ENCODE assay signal across 14 cellular contexts in genomic region chr11:63532150-63532549, GRCh38. TPM values are rescaled to one million over a fixed set of nuclear protein-coding genes. Genes with fewer than 3 reads are reported as not detected.
DNase-seq lines count a peak whose midpoint lies in the region; ATAC-seq and TF ChIP-seq lines count a peak whose summit lies in the region.
"Had no signal": no experiment of that assay in that cellular context is flagged by ENCODE, and none has a peak within 500 bp of the region (broad histone marks: within the 10 kb centered on the region; RNA-seq: fewer than 3 reads in every experiment).

No MANE protein-coding gene starts in this region.

- peak overlapping the region; percentile 92 to 95 for H3K27ac ChIP-seq in breast epithelium
- H3K27ac ChIP-seq: cardiac muscle cell, heart left ventricle, WERI-Rb-1 had no signal

- H3K36me3 Mint-ChIP-seq in MCF 10A (ENCODE audit: insufficient read depth, unreplicated experiment), result no peaks in the 10 kb centered on the region
- peaks cover 1% of the 10 kb centered on the region for H3K36me3 Mint-ChIP-seq in activated naive CD8-positive, alpha-beta T cell treated with anti-CD3 and anti-CD28 coated beads for 36 hours
- H3K36me3 Mint-ChIP-seq in memory B cell, result no peaks in the 10 kb centered on the region

- POLR2A ChIA-PET in MCF 10A (lab: Yijun Ruan, JAX), result interaction anchor here (0.7 kb wide), 2 partner anchors 272 to 554 kb away, joined by 4 to 5 read pairs; no protein-coding TSS in a partner anchor

- TF ChIP-seq CTCF in breast epithelium (IDR thresholded peaks at IDR 0.05) (no peak), MCF 10A (IDR thresholded peaks at IDR 0.05; ENCODE audit: unreplicated experiment) (no peak)

- H3K9me3 Mint-ChIP-seq in MCF 10A (ENCODE audit: unreplicated experiment) (no peaks in the 10 kb centered on the region), memory B cell (no peaks in the 10 kb centered on the region)
- peaks cover 1% of the 10 kb centered on the region for H3K9me3 Mint-ChIP-seq in activated naive CD8-positive, alpha-beta T cell treated with anti-CD3 and anti-CD28 coated beads for 36 hours

- no peak for ATAC-seq in memory B cell (ENCODE audit: low read depth)

- DNase-seq in breast epithelium (ENCODE audit: low spot score in 2 of 2) (no peak), MCF 10A (ENCODE audit: unreplicated experiment) (no peak), memory B cell (ENCODE audit: low spot score in 2 of 2) (no peak), AML-193 (lab: John Stamatoyannopoulos, UW) (no peak), OCI-M2 (lab: John Stamatoyannopoulos, UW; ENCODE audit: unreplicated experiment) (no peak), NCI-H1694 treated with DMSO at 0.1 percent for 48 hours (lab: John Stamatoyannopoulos, UW) (no peak)
- no peak for DNase-seq in activated naive CD8-positive, alpha-beta T cell treated with anti-CD3 and anti-CD28 coated beads for 36 hours
- DNase-seq in activated effector memory CD4-positive, alpha-beta T cell treated with Interleukin-2 at 50 U/mL for 16 hours, result no peak
- DNase-seq: erythroblast, heart left ventricle, posterior cingulate gyrus had no signal

- H3K4me3 ChIP-seq in breast epithelium, result no peak overlapping the region
- H3K4me3 ChIP-seq: cardiac muscle cell, heart left ventricle, lung had no signal

- peaks cover 22 to 42% of the 10 kb centered on the region in 2 donors for H3K4me1 ChIP-seq in breast epithelium

- TF ChIP-seq POLR2A in breast epithelium (IDR thresholded peaks at IDR 0.05), result no peak

- H3K36me3 ChIP-seq in breast epithelium, result no peaks in the 10 kb centered on the region
- H3K36me3 ChIP-seq: cardiac muscle cell, heart left ventricle, WERI-Rb-1 had no signal

- H3K27ac Mint-ChIP-seq in MCF 10A (ENCODE audit: low read depth, unreplicated experiment) (no peak overlapping the region), memory B cell (peak overlapping the region; percentile 43)
- peak overlapping the region; percentile 14 for H3K27ac Mint-ChIP-seq in activated naive CD8-positive, alpha-beta T cell treated with anti-CD3 and anti-CD28 coated beads for 36 hours

- H3K27me3 Mint-ChIP-seq in MCF 10A (ENCODE audit: insufficient read depth, unreplicated experiment) (no peaks in the 10 kb centered on the region), memory B cell (no peaks in the 10 kb centered on the region)
- H3K27me3 Mint-ChIP-seq in activated naive CD8-positive, alpha-beta T cell treated with anti-CD3 and anti-CD28 coated beads for 36 hours, result no peaks in the 10 kb centered on the region

- intact Hi-C loops in breast epithelium (cut with DNase I; ENCODE audit: low total_unique reads), result no loop called here
- intact Hi-C loops in MCF 10A (cut with micrococcal nuclease), result no loop called here

- no peaks in the 10 kb centered on the region for H3K9me3 ChIP-seq in breast epithelium
- H3K9me3 ChIP-seq: heart left ventricle had no signal

- H3K4me3 Mint-ChIP-seq in MCF 10A (ENCODE audit: unreplicated experiment), result no peak overlapping the region
- H3K4me3 Mint-ChIP-seq in activated naive CD8-positive, alpha-beta T cell treated with anti-CD3 and anti-CD28 coated beads for 36 hours, result no peak overlapping the region
- peak overlapping the region; percentile 37 for H3K4me3 Mint-ChIP-seq in memory B cell

- BruUV-seq in MCF 10A (replicated peaks; lab: Mats Ljungman, UMichigan), result no TSS peak

- H3K4me1 Mint-ChIP-seq in MCF 10A (ENCODE audit: insufficient read depth, unreplicated experiment) (peaks cover 14% of the 10 kb centered on the region), memory B cell (peaks cover 26% of the 10 kb centered on the region)
- H3K4me1 Mint-ChIP-seq in activated naive CD8-positive, alpha-beta T cell treated with anti-CD3 and anti-CD28 coated beads for 36 hours, result peaks cover 65% of the 10 kb centered on the region

- H3K27me3 ChIP-seq in breast epithelium, result no peaks in the 10 kb centered on the region
- H3K27me3 ChIP-seq: heart left ventricle had no signal

- CTCF ChIA-PET in MCF 10A (lab: Yijun Ruan, JAX), result no interaction called here

RNA-seq across cellular contexts. Expression of gene PLAAT4, which starts 4.5 kb away (rescaled TPM):
- total RNA-seq in breast epithelium, result 10 to 100 TPM; 13.9 to 100.0 (median 95.3) TPM
- total RNA-seq in MCF 10A (2022), result 0.69 and 0.96 TPM in 2 replicates
- total RNA-seq in activated naive CD8-positive, alpha-beta T cell treated with anti-CD3 and anti-CD28 coated beads for 36 hours, result 10 to 100 TPM; 34.2 to 40.5 TPM
- total RNA-seq: cardiac muscle cell had no signal

RNA-seq across cellular contexts. Expression of gene LGALS12, which starts 26.3 kb away (rescaled TPM):
- 10 to 100 TPM in 2 of 3 donors, 1 to 10 TPM in 1; 6.6 to 82.6 (median 11.9) TPM for total RNA-seq in breast epithelium
- total RNA-seq in MCF 10A (2022), result not detected in 2 replicates
- total RNA-seq in activated naive CD8-positive, alpha-beta T cell treated with anti-CD3 and anti-CD28 coated beads for 36 hours, result not detected
- total RNA-seq: cardiac muscle cell had no signal

RNA-seq across cellular contexts. Expression of gene PLAAT2, which starts 31.0 kb away (rescaled TPM):
- 1 to 10 TPM; 1.1 to 2.6 (median 2.0) TPM for total RNA-seq in breast epithelium
- total RNA-seq in MCF 10A (2022), result 0.58 TPM in 1 of 2 replicates, not detected in the other
- 1 to 10 TPM in 1 of 2 experiments, under 1 TPM in 1; 0.52 to 1.0 TPM for total RNA-seq in activated naive CD8-positive, alpha-beta T cell treated with anti-CD3 and anti-CD28 coated beads for 36 hours
- total RNA-seq: cardiac muscle cell had no signal

RNA-seq across cellular contexts. Expression of gene PLAAT5, which starts 41.2 kb away (rescaled TPM):
- total RNA-seq in breast epithelium (10 to 100 TPM in 2 of 3 donors, 1 to 10 TPM in 1; 9.8 to 61.9 (median 11.9) TPM), MCF 10A (2022) (not detected in 2 replicates)
- total RNA-seq in activated naive CD8-positive, alpha-beta T cell treated with anti-CD3 and anti-CD28 coated beads for 36 hours, result under 1 TPM in 1 of 2 experiments, not detected in 1; 0.18 TPM
